Comparison of ENCODE assay signal across 12 cellular contexts in the genomic region with DNA sequence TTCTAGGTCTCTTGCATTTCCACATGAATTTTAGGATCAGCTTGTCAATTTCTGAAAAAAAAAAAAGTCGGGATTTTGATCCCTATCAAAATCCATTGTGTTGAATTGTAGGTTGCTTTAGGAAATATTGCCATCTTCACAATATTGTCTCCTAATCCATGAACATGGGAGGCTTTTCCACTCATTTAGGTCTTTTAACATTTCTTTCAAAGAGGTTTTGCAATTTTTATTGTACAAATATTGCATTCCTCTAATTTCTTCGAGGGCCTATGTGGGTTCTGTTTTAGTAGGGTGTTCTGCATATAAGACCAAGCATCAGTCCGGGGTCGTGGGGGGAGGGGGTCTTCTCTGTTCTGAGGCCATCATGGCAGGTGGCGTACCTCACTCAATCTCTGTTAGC. TPM values are rescaled to one million over a fixed set of nuclear protein-coding genes. Genes with fewer than 3 reads are reported as not detected.
DNase-seq lines count a peak whose midpoint lies in the region; ATAC-seq and TF ChIP-seq lines count a peak whose summit lies in the region.
"Had no signal": no experiment of that assay in that cellular context is flagged by ENCODE, and none has a peak within 500 bp of the region (broad histone marks: within the 10 kb centered on the region; RNA-seq: fewer than 3 reads in every experiment).

No MANE protein-coding gene starts in this region.

- 63 to 65% methylated on average over 5 of the region's 5 CpGs for WGBS in heart right ventricle, 2 donors
- 65% methylated on average over 5 of the region's 5 CpGs for WGBS in right cardiac atrium

- H3K9ac ChIP-seq in duodenal mucosa (ENCODE audit: low read depth in 1 of 2, low read length in 2 of 2): no peak overlapping the region

- H3K36me3 Mint-ChIP-seq in naive thymus-derived CD4-positive, alpha-beta T cell: no peaks in the 10 kb centered on the region

- H3K9me3 ChIP-seq in heart right ventricle (no peaks in the 10 kb centered on the region), right cardiac atrium (ENCODE audit: control insufficient read depth, low read length) (no peaks in the 10 kb centered on the region), duodenal mucosa (ENCODE audit: control insufficient read depth in 1 of 2, low read length in 2 of 2) (no peaks in the 10 kb centered on the region), ascending aorta (no peaks in the 10 kb centered on the region)
- H3K9me3 ChIP-seq in naive thymus-derived CD4-positive, alpha-beta T cell (ENCODE audit: control insufficient read depth in 2 of 3, low read length in 3 of 3): no peaks in the 10 kb centered on the region
- H3K9me3 ChIP-seq: thyroid gland had no signal

- H3K27me3 Mint-ChIP-seq in naive thymus-derived CD4-positive, alpha-beta T cell: peaks cover 44 to 69% (median 51%) of the 10 kb centered on the region in 5 donors

- no peak for TF ChIP-seq CTCF in heart right ventricle (IDR thresholded peaks at IDR 0.05)
- no peak for TF ChIP-seq CTCF in ascending aorta (IDR thresholded peaks at IDR 0.05)

- CTCF ChIA-PET in naive thymus-derived CD4-positive, alpha-beta T cell (lab: Charles Lee): interaction anchor here (0.9 to 1.2 kb wide), 2 partner anchors 15 to 17 kb away, joined by 3 read pairs; no protein-coding TSS in a partner anchor

- POLR2A ChIA-PET in naive thymus-derived CD4-positive, alpha-beta T cell (lab: Charles Lee): no interaction called here

- H3K27ac Mint-ChIP-seq in naive thymus-derived CD4-positive, alpha-beta T cell: peak overlapping the region in 1 of 9 donors; percentile 28

- H3K4me3 Mint-ChIP-seq in naive thymus-derived CD4-positive, alpha-beta T cell: peak overlapping the region in 9 of 10 donors; percentile 70 to 87 (median 81)

- H3K27me3 ChIP-seq in heart right ventricle (peaks cover 0 to 32% (median 9%) of the 10 kb centered on the region in 7 donors), right cardiac atrium (ENCODE audit: control insufficient read depth, insufficient read depth) (no peaks in the 10 kb centered on the region), duodenal mucosa (ENCODE audit: control insufficient read depth in 1 of 2, insufficient read depth in 2 of 2, low read length in 2 of 2) (peaks cover 7 to 10% of the 10 kb centered on the region in 2 donors), ascending aorta (no peaks in the 10 kb centered on the region)
- peaks cover 10 to 11% of the 10 kb centered on the region in 2 donors for H3K27me3 ChIP-seq in naive thymus-derived CD4-positive, alpha-beta T cell (ENCODE audit: control insufficient read depth in 2 of 2, insufficient read depth in 2 of 2, low read length in 2 of 2)
- H3K27me3 ChIP-seq: thyroid gland had no signal

- H3K36me3 ChIP-seq in heart right ventricle (no peaks in the 10 kb centered on the region), duodenal mucosa (ENCODE audit: control insufficient read depth in 1 of 2, insufficient read depth in 2 of 2, low read length in 2 of 2) (no peaks in the 10 kb centered on the region), ascending aorta (no peaks in the 10 kb centered on the region)
- H3K36me3 ChIP-seq in naive thymus-derived CD4-positive, alpha-beta T cell (ENCODE audit: control insufficient read depth in 2 of 3, insufficient read depth in 3 of 3, low read length in 3 of 3): no peaks in the 10 kb centered on the region
- H3K36me3 ChIP-seq: thyroid gland had no signal

- H3K27ac ChIP-seq in heart right ventricle (peak overlapping the region in 1 of 10 donors; percentile 52), right cardiac atrium (ENCODE audit: low read length) (no peak overlapping the region), duodenal mucosa (ENCODE audit: low read depth, low read length) (no peak overlapping the region), ascending aorta (no peak overlapping the region)
- no peak overlapping the region for H3K27ac ChIP-seq in naive thymus-derived CD4-positive, alpha-beta T cell (ENCODE audit: low read depth, low read length)
- H3K27ac ChIP-seq: thyroid gland had no signal

- intact Hi-C loops in heart right ventricle (cut with DNase I) (loop anchor here in 1 of 10 donors (5.0 kb wide), 1 partner anchor 66 kb away; no protein-coding TSS in a partner anchor), right cardiac atrium (cut with DNase I) (no loop called here), ascending aorta (cut with DNase I) (no loop called here)
- intact Hi-C loops in naive thymus-derived CD4-positive, alpha-beta T cell (cut with micrococcal nuclease): loop anchor here in 1 of 2 donors (5.0 kb wide), 1 partner anchor 66 kb away; no protein-coding TSS in a partner anchor

- peak overlapping the region in 8 of 10 donors; percentile 59 to 76 (median 66) for H3K4me3 ChIP-seq in heart right ventricle
- H3K4me3 ChIP-seq in right cardiac atrium (ENCODE audit: low read length): no peak overlapping the region
- H3K4me3 ChIP-seq in duodenal mucosa (ENCODE audit: low read depth in 1 of 2, low read length in 2 of 2): peak overlapping the region; percentile 53 to 63
- H3K4me3 ChIP-seq in naive thymus-derived CD4-positive, alpha-beta T cell (ENCODE audit: low read length): no peak overlapping the region
- peak overlapping the region in 1 of 2 donors; percentile 80 for H3K4me3 ChIP-seq in ascending aorta
- H3K4me3 ChIP-seq: GM12878 had no signal

- peaks cover 5 to 14% (median 8%) of the 10 kb centered on the region in 7 donors for H3K4me1 Mint-ChIP-seq in naive thymus-derived CD4-positive, alpha-beta T cell

- DNase-seq in heart right ventricle: no peak
- no peak for DNase-seq in right cardiac atrium
- no peak for DNase-seq in naive thymus-derived CD4-positive, alpha-beta T cell
- DNase-seq in HK-2 (ENCODE audit: unreplicated experiment): no peak
- no peak for DNase-seq in ureter (ENCODE audit: low spot score)
- DNase-seq in ascending aorta (ENCODE audit: low spot score in 2 of 2): no peak
- DNase-seq: NCI-H1417 treated with DMSO at 0.1 percent for 48 hours, NCI-H524 treated with DMSO at 0.1 percent for 48 hours had no signal

- peaks cover 0 to 2% (median 0%) of the 10 kb centered on the region in 11 donors for H3K9me3 Mint-ChIP-seq in naive thymus-derived CD4-positive, alpha-beta T cell

- H3K4me1 ChIP-seq in heart right ventricle (peaks cover 0 to 30% (median 19%) of the 10 kb centered on the region in 9 donors), right cardiac atrium (ENCODE audit: control insufficient read depth, insufficient read depth, low read length) (no peaks in the 10 kb centered on the region), duodenal mucosa (ENCODE audit: control insufficient read depth in 1 of 2, insufficient read depth in 2 of 2, low read length in 2 of 2) (peaks cover 6 to 7% of the 10 kb centered on the region in 2 donors), ascending aorta (peaks cover 0 to 5% of the 10 kb centered on the region in 2 donors)
- peaks cover 9 to 18% of the 10 kb centered on the region in 2 donors for H3K4me1 ChIP-seq in naive thymus-derived CD4-positive, alpha-beta T cell (ENCODE audit: control insufficient read depth in 2 of 2, insufficient read depth in 2 of 2, low read length in 2 of 2)

- ATAC-seq in heart right ventricle: no peak
- no peak for ATAC-seq in right cardiac atrium
- ATAC-seq in naive thymus-derived CD4-positive, alpha-beta T cell: no peak
- ATAC-seq in HG02610 (IDR thresholded peaks at IDR 0.05; ENCODE audit: unreplicated experiment): no peak

RNA-seq across cellular contexts. Expression of gene LAMA3, which starts 0.7 kb away (rescaled TPM):
- 1 to 10 TPM in 9 of 10 donors, under 1 TPM in 1; 0.89 to 5.3 (median 3.3) TPM for total RNA-seq in heart right ventricle
- 1 to 10 TPM; 1.7 to 3.7 TPM for polyA plus RNA-seq in heart right ventricle
- 1 to 10 TPM; 3.6 to 5.4 (median 4.5) TPM for total RNA-seq in right cardiac atrium
- polyA plus RNA-seq in right cardiac atrium: 1.7 TPM
- total RNA-seq in naive thymus-derived CD4-positive, alpha-beta T cell: under 1 TPM in 1 of 5 experiments, not detected in 4; 0.22 TPM
- polyA plus RNA-seq in naive thymus-derived CD4-positive, alpha-beta T cell: not detected
- total RNA-seq in ureter: 28.7 TPM
- total RNA-seq in ascending aorta: 27.2 TPM

RNA-seq across cellular contexts. Expression of gene ANKRD29, which starts 25.8 kb away (rescaled TPM):
- total RNA-seq in heart right ventricle (1 to 10 TPM; 2.8 to 8.5 (median 6.0) TPM), right cardiac atrium (1 to 10 TPM; 3.1 to 3.9 (median 3.4) TPM), ureter (8.0 TPM), ascending aorta (118 TPM)
- polyA plus RNA-seq in heart right ventricle (10 to 100 TPM in 1 of 2 donors, 1 to 10 TPM in 1; 2.1 to 11.5 TPM), right cardiac atrium (3.2 TPM)
- total RNA-seq in naive thymus-derived CD4-positive, alpha-beta T cell: under 1 TPM in 3 of 5 experiments, not detected in 2; 0.11 to 0.24 (median 0.17) TPM
- under 1 TPM; 0.18 to 0.58 TPM for polyA plus RNA-seq in naive thymus-derived CD4-positive, alpha-beta T cell

Comparison
In these comparisons a context has a peak if more than half of its experiments do, and no peak if none do; other contexts are left out.
1. H3K4me3 ChIP-seq: peak in heart right ventricle (8 of 10) and duodenal mucosa (2 of 2); none in right cardiac atrium (single experiment) and naive thymus-derived CD4-positive, alpha-beta T cell (single experiment).
2. RNA of gene ANKRD29, which starts 25.8 kb away (total RNA-seq): 118 TPM in ascending aorta (single experiment); 8.0 TPM in ureter (single experiment), 2.8 to 8.5 TPM in heart right ventricle, 3.1 to 3.9 TPM in right cardiac atrium and 0.11 to 0.24 TPM in naive thymus-derived CD4-positive, alpha-beta T cell; every median in the first group is over 10 times any median in the second.